ENCODE assay signal across 8 cellular contexts in genomic region chr3:24829011-24829581, GRCh38.
DNase-seq lines count a peak whose midpoint lies in the region; ATAC-seq and TF ChIP-seq lines count a peak whose summit lies in the region.

No MANE protein-coding gene starts in this region.

- no peaks in the 10 kb centered on the region for H3K4me1 ChIP-seq in endodermal cell (ENCODE audit: control insufficient read depth, insufficient read depth, low read length)

- H3K9me3 ChIP-seq in endodermal cell (ENCODE audit: control insufficient read depth, low read length), result no peaks in the 10 kb centered on the region

- peaks cover 8% of the 10 kb centered on the region for H3K4me1 Mint-ChIP-seq in endodermal cell
- H3K4me1 Mint-ChIP-seq in natural killer cell, result peaks cover 5 to 10% of the 10 kb centered on the region in 2 donors

- no peaks in the 10 kb centered on the region for H3K36me3 Mint-ChIP-seq in endodermal cell (ENCODE audit: low read depth)
- no peaks in the 10 kb centered on the region for H3K36me3 Mint-ChIP-seq in natural killer cell

- no peaks in the 10 kb centered on the region for H3K9me3 Mint-ChIP-seq in endodermal cell
- peaks cover 2 to 4% of the 10 kb centered on the region in 2 donors for H3K9me3 Mint-ChIP-seq in natural killer cell

- H3K4me3 Mint-ChIP-seq in endodermal cell (peak overlapping the region; percentile 62), natural killer cell (peak overlapping the region; percentile 41)

- H3K27ac ChIP-seq in endodermal cell (ENCODE audit: low read depth, low read length), result no peak overlapping the region

- H3K27ac Mint-ChIP-seq in endodermal cell (no peak overlapping the region), natural killer cell (no peak overlapping the region)

- H3K9ac ChIP-seq in endodermal cell (ENCODE audit: extremely low read depth, low read length, poor library complexity, severe bottlenecking), result no peak overlapping the region

- intact Hi-C loops in natural killer cell (cut with micrococcal nuclease), result no loop called here

- peaks cover 87% of the 10 kb centered on the region for H3K27me3 Mint-ChIP-seq in endodermal cell (ENCODE audit: insufficient read depth)
- peaks cover 38 to 58% of the 10 kb centered on the region in 2 donors for H3K27me3 Mint-ChIP-seq in natural killer cell (ENCODE audit: low read depth in 2 of 2)

- H3K36me3 ChIP-seq in endodermal cell (ENCODE audit: control insufficient read depth, insufficient read depth, low read length), result no peaks in the 10 kb centered on the region

- ATAC-seq in natural killer cell (peak in 2 of 3 donors; percentile 65 to 82), HG02884 (IDR thresholded peaks at IDR 0.05; ENCODE audit: unreplicated experiment) (no peak)

- WGBS in endodermal cell (ENCODE audit: insufficient coverage in 1 of 2, insufficient read length in 1 of 2), 2 experiments, result 0 to 4% methylated on average over 2 to 51 of the region's 51 CpGs

- TF ChIP-seq CTCF in endodermal cell (conservative IDR thresholded peaks at IDR 0.05), result peak; percentile 22
- TF ChIP-seq CTCF in natural killer cell (IDR thresholded peaks at IDR 0.05), result no peak

- DNase-seq in DMS79 (lab: John Stamatoyannopoulos, UW) (peak; percentile 8), NCI-H146 treated with DMSO at 0.1 percent for 48 hours (lab: John Stamatoyannopoulos, UW; ENCODE audit: unreplicated experiment) (peak; percentile 1), endodermal cell (peak; percentile 87), natural killer cell (peak; percentile 15), GF-D8 (lab: John Stamatoyannopoulos, UW) (no peak), 8988T (no peak), mesenteric fat pad (ENCODE audit: low spot score) (no peak)

- H3K27me3 ChIP-seq in endodermal cell (ENCODE audit: control insufficient read depth, insufficient read depth, low read length, poor library complexity, severe bottlenecking), result peaks cover 83% of the 10 kb centered on the region

- peak overlapping the region; percentile 81 for H3K4me3 ChIP-seq in endodermal cell (ENCODE audit: low read length)

Comparison
In these comparisons a context has a peak if more than half of its experiments do, and no peak if none do; other contexts are left out.
1. DNase-seq: peak in DMS79 (single experiment), NCI-H146 treated with DMSO at 0.1 percent for 48 hours (single experiment), endodermal cell (single experiment) and natural killer cell (single experiment); none in GF-D8 (single experiment), 8988T (single experiment) and mesenteric fat pad (single experiment).